ENCODE assay signal across 16 cellular contexts in the genomic region with DNA sequence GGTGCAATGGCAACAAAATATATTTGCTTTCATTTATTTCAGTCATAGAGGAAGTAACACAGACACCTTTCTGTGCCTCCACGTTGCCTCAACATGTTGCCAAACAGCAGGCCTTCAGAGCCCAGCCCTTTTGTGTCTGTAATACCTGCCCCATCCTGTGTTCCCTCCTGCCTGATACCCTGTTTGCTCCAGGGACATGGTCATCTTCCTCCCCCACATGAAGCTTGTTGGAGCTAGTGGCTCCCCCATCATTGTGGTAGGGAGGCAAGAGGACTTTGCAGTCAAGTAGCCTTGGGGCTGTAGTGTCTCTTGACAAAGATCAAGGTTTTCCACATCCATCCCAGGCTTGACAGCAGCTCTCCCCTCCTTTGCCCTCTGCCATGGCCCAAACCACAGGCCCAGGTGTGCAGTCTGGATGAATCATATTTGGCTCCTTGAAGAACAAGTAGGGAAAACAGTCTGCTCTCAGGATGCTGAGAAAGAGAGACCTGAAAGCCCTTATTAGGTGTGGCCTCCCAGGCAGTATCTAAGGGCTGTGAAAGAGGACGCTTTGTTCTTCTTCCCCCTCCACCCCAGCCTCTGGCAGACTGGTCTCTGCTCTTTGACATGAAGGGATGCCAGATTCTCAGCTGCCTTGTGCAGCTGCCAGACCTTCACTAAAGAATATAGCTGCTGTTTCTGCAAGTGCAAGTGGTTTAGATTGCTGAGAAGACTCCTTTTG.
DNase-seq lines count a peak whose midpoint lies in the region; ATAC-seq and TF ChIP-seq lines count a peak whose summit lies in the region.
"Had no signal": no experiment of that assay in that cellular context is flagged by ENCODE, and none has a peak within 500 bp of the region (broad histone marks: within the 10 kb centered on the region; RNA-seq: fewer than 3 reads in every experiment).

No MANE protein-coding gene starts in this region.

- TF ChIP-seq POLR2A in sigmoid colon (IDR thresholded peaks at IDR 0.05): no peak

- TF ChIP-seq EP300 in sigmoid colon (IDR thresholded peaks at IDR 0.05): no peak

- ATAC-seq in GM23338 (no peak), HG03139 (IDR thresholded peaks at IDR 0.05; ENCODE audit: unreplicated experiment) (no peak)
- ATAC-seq in effector memory CD8-positive, alpha-beta T cell (replicated peaks): no peak
- ATAC-seq: left colon had no signal

- TF ChIP-seq CTCF in GM23338 (conservative IDR thresholded peaks at IDR 0.05; ENCODE audit: low read depth in 2 of 2): no peak
- no peak for TF ChIP-seq CTCF in astrocyte of the spinal cord (IDR thresholded peaks at IDR 0.05; ENCODE audit: low read depth, low read length)
- no peak for TF ChIP-seq CTCF in left ventricle myocardium inferior (IDR thresholded peaks at IDR 0.05; ENCODE audit: borderline replicate concordance)
- TF ChIP-seq CTCF in sigmoid colon (IDR thresholded peaks at IDR 0.05): no peak

- H3K9me3 Mint-ChIP-seq in GM23338: no peaks in the 10 kb centered on the region
- no peaks in the 10 kb centered on the region for H3K9me3 Mint-ChIP-seq in effector memory CD8-positive, alpha-beta T cell
- H3K9me3 Mint-ChIP-seq: activated CD4-positive, alpha-beta memory T cell treated with anti-CD3 and anti-CD28 coated beads for 36 hours; activated T-helper 2 cell treated with anti-CD3 and anti-CD28 coated beads, Interferon-gamma antibody, Interleukin-2, Interleukin-4, amounts not matched to agents 10 μg/mL and 5 μg/mL and 100 μg/mL, durations not matched to agents 14 hours and 24 hours and 36 hours had no signal

- H3K9me3 ChIP-seq in left ventricle myocardium inferior (replicated peaks) (no peaks in the 10 kb centered on the region), sigmoid colon (no peaks in the 10 kb centered on the region)
- H3K9me3 ChIP-seq: SJSA1 had no signal

- 33 to 53% methylated on average over 2 of the region's 2 CpGs for WGBS in sigmoid colon, 2 donors

- H3K4me3 ChIP-seq in GM23338 (no peak overlapping the region), astrocyte of the spinal cord (ENCODE audit: low read depth, low read length) (no peak overlapping the region), left ventricle myocardium inferior (no peak overlapping the region), sigmoid colon (no peak overlapping the region)
- H3K4me3 ChIP-seq: neural progenitor cell, SJSA1 had no signal

- intact Hi-C loops in left ventricle myocardium inferior (cut with micrococcal nuclease) (no loop called here), sigmoid colon (cut with DNase I) (no loop called here)

- H3K79me2 ChIP-seq in GM23338 (replicated peaks; ENCODE audit: insufficient read depth): no peaks in the 10 kb centered on the region

- DNase-seq in GM23338 (ENCODE audit: low spot score): no peak
- peak; percentile 31 for DNase-seq in astrocyte of the spinal cord (ENCODE audit: low read depth, low spot score)
- peak; percentile 35 for DNase-seq in left ventricle myocardium inferior
- no peak for DNase-seq in sigmoid colon
- DNase-seq in effector memory CD8-positive, alpha-beta T cell: no peak
- no peak for DNase-seq in NCI-H774 (lab: John Stamatoyannopoulos, UW)
- no peak for DNase-seq in ACHN
- DNase-seq: activated CD4-positive, alpha-beta memory T cell treated with anti-CD3 and anti-CD28 coated beads for 36 hours; KBM-7; left colon; NCI-H1417 treated with DMSO at 0.1 percent for 48 hours had no signal

- no peaks in the 10 kb centered on the region for H4K20me1 ChIP-seq in GM23338 (replicated peaks; ENCODE audit: insufficient read depth)

- H3K27ac ChIP-seq in GM23338 (ENCODE audit: low read depth) (no peak overlapping the region), left ventricle myocardium inferior (replicated peaks) (peak overlapping the region; percentile 85), sigmoid colon (peak overlapping the region in 3 of 4 donors; percentile 0 to 26 (median 20))
- H3K27ac ChIP-seq: neural progenitor cell, SJSA1 had no signal

- no peak overlapping the region for H3K4me2 ChIP-seq in GM23338
- H3K4me2 ChIP-seq: neural progenitor cell had no signal

- no peaks in the 10 kb centered on the region for H3F3A ChIP-seq in GM23338 (replicated peaks; ENCODE audit: low read depth)

- H3K27ac Mint-ChIP-seq in GM23338: no peak overlapping the region
- no peak overlapping the region for H3K27ac Mint-ChIP-seq in effector memory CD8-positive, alpha-beta T cell
- H3K27ac Mint-ChIP-seq: activated CD4-positive, alpha-beta memory T cell treated with anti-CD3 and anti-CD28 coated beads for 36 hours; activated T-helper 2 cell treated with anti-CD3 and anti-CD28 coated beads, Interferon-gamma antibody, Interleukin-2, Interleukin-4, amounts not matched to agents 10 μg/mL and 5 μg/mL and 100 μg/mL, durations not matched to agents 14 hours and 24 hours and 36 hours; neural progenitor cell; type B pancreatic cell had no signal

- H3K27me3 ChIP-seq in GM23338 (ENCODE audit: insufficient read depth): no peaks in the 10 kb centered on the region
- no peaks in the 10 kb centered on the region for H3K27me3 ChIP-seq in left ventricle myocardium inferior (ENCODE audit: low read depth)
- no peaks in the 10 kb centered on the region for H3K27me3 ChIP-seq in sigmoid colon
- H3K27me3 ChIP-seq: neural progenitor cell, SJSA1 had no signal

- no peaks in the 10 kb centered on the region for H3K36me3 ChIP-seq in GM23338 (ENCODE audit: insufficient read depth)
- H3K36me3 ChIP-seq in left ventricle myocardium inferior: no peaks in the 10 kb centered on the region
- H3K36me3 ChIP-seq in sigmoid colon: no peaks in the 10 kb centered on the region
- H3K36me3 ChIP-seq: neural progenitor cell, SJSA1 had no signal

- no peak overlapping the region for H3K4me3 Mint-ChIP-seq in GM23338
- H3K4me3 Mint-ChIP-seq in effector memory CD8-positive, alpha-beta T cell: no peak overlapping the region
- H3K4me3 Mint-ChIP-seq: activated CD4-positive, alpha-beta memory T cell treated with anti-CD3 and anti-CD28 coated beads for 36 hours; neural progenitor cell; type B pancreatic cell had no signal

- in situ Hi-C loops in astrocyte of the spinal cord (cut with HindIII; ENCODE audit: low sequenced_read_pairs) (no loop called here), ACHN (cut with HindIII; ENCODE audit: low pct_ligation_motif_present, low pct_unique_long_range_greater_than_20kb, low sequenced_read_pairs) (no loop called here)

- H3K9me2 ChIP-seq in GM23338 (ENCODE audit: insufficient read depth): peaks cover 12% of the 10 kb centered on the region; the same call in 1 of the 2 replicates

- no peaks in the 10 kb centered on the region for H3K4me1 Mint-ChIP-seq in GM23338
- H3K4me1 Mint-ChIP-seq in effector memory CD8-positive, alpha-beta T cell (ENCODE audit: low read depth in 2 of 2): no peaks in the 10 kb centered on the region

- H3K27me3 Mint-ChIP-seq in GM23338 (ENCODE audit: insufficient read depth, low read depth, poor library complexity): peaks cover 1% of the 10 kb centered on the region
- no peaks in the 10 kb centered on the region for H3K27me3 Mint-ChIP-seq in effector memory CD8-positive, alpha-beta T cell

- H2AFZ ChIP-seq in GM23338: peak overlapping the region; percentile 28; the same call in 1 of the 2 replicates
- H2AFZ ChIP-seq: neural progenitor cell had no signal

- no peaks in the 10 kb centered on the region for H3K4me1 ChIP-seq in GM23338 (ENCODE audit: insufficient read depth)
- H3K4me1 ChIP-seq in left ventricle myocardium inferior: peaks cover 31% of the 10 kb centered on the region
- H3K4me1 ChIP-seq in sigmoid colon: no peaks in the 10 kb centered on the region
- H3K4me1 ChIP-seq: neural progenitor cell, SJSA1 had no signal

- H3K36me3 Mint-ChIP-seq in GM23338 (ENCODE audit: low read depth): no peaks in the 10 kb centered on the region
- no peaks in the 10 kb centered on the region for H3K36me3 Mint-ChIP-seq in effector memory CD8-positive, alpha-beta T cell (ENCODE audit: insufficient read depth)
- H3K36me3 Mint-ChIP-seq: activated CD4-positive, alpha-beta memory T cell treated with anti-CD3 and anti-CD28 coated beads for 36 hours; neural progenitor cell; type B pancreatic cell had no signal

TF ChIP-seq in GM23338, 12 proteins besides CTCF, POLR2A, EP300 and RAD21:
- TF ChIP-seq CREB1 (CRISPR knock-in tag; IDR thresholded peaks at IDR 0.05; ENCODE audit: low read depth) (no peak), ZNF114 (CRISPR knock-in tag; IDR thresholded peaks at IDR 0.05) (no peak)

Comparison
In these comparisons a context has a peak if more than half of its experiments do, and no peak if none do; other contexts are left out.
1. DNase-seq: peak in astrocyte of the spinal cord (single experiment) and left ventricle myocardium inferior (single experiment); none in GM23338 (single experiment), sigmoid colon (single experiment), effector memory CD8-positive, alpha-beta T cell (0 of 3), NCI-H774 (single experiment) and ACHN (single experiment).